13 cellular contexts compared by ENCODE assay signal in the genomic region with DNA sequence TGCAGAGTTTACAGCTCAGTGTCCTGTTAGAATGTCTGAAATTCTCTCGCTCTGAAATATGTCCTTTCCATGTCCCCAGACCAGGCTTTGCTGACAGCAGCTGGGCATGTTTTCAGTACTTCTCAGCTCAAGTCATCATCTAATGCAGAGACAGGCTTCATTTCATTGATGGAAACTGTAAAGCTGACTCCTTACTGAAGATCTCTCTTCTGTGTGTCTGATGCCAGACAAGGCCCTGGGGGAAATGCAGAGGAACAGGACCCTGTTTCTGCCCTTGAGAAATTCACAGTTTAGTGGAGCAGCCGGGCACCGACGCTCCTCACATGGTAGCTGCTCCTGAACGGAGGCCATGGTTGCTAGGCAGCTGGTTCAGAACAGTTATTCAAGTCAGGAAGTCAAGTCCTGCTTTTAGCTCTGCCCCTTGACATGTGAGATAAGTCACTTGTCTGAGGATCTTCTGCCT. TPM values are rescaled to one million over a fixed set of nuclear protein-coding genes. Genes with fewer than 3 reads are reported as not detected.
DNase-seq lines count a peak whose midpoint lies in the region; ATAC-seq and TF ChIP-seq lines count a peak whose summit lies in the region.
"Had no signal": no experiment of that assay in that cellular context is flagged by ENCODE, and none has a peak within 500 bp of the region (broad histone marks: within the 10 kb centered on the region; RNA-seq: fewer than 3 reads in every experiment).

No MANE protein-coding gene starts in this region.

- H3K4me1 ChIP-seq in SK-N-SH (ENCODE audit: control insufficient read depth in 1 of 2, insufficient read depth in 2 of 2, low read depth in 1 of 2, low read length in 1 of 2): peaks cover 1 to 27% of the 10 kb centered on the region in 2 experiments; a peak in 2 of 4 replicates
- H3K4me1 ChIP-seq in heart left ventricle: peaks cover 0 to 30% (median 11%) of the 10 kb centered on the region in 12 donors
- H3K4me1 ChIP-seq in MM.1S (ENCODE audit: low read length): peaks cover 27% of the 10 kb centered on the region
- H3K4me1 ChIP-seq in breast epithelium: no peaks in the 10 kb centered on the region
- H3K4me1 ChIP-seq: testis had no signal

- H3K9me3 Mint-ChIP-seq in neural crest cell: no peaks in the 10 kb centered on the region
- no peaks in the 10 kb centered on the region for H3K9me3 Mint-ChIP-seq in naive thymus-derived CD8-positive, alpha-beta T cell
- H3K9me3 Mint-ChIP-seq in activated CD4-positive, alpha-beta T cell treated with anti-CD3 and anti-CD28 coated beads, Interleukin-2, amount 10 ng/mL, durations not matched to agents 7 days and 5 days: no peaks in the 10 kb centered on the region
- H3K9me3 Mint-ChIP-seq: CD14-positive monocyte had no signal

- no peaks in the 10 kb centered on the region for H3K79me2 ChIP-seq in SK-N-SH (ENCODE audit: insufficient read depth)
- no peaks in the 10 kb centered on the region for H3K79me2 ChIP-seq in MM.1S (ENCODE audit: low read length)

- no peaks in the 10 kb centered on the region for H3K36me3 Mint-ChIP-seq in neural crest cell (ENCODE audit: low read depth)
- H3K36me3 Mint-ChIP-seq in naive thymus-derived CD8-positive, alpha-beta T cell: no peaks in the 10 kb centered on the region
- no peaks in the 10 kb centered on the region for H3K36me3 Mint-ChIP-seq in activated CD4-positive, alpha-beta T cell treated with anti-CD3 and anti-CD28 coated beads, Interleukin-2, amount 10 ng/mL, durations not matched to agents 7 days and 5 days (ENCODE audit: low read depth)
- H3K36me3 Mint-ChIP-seq: CD14-positive monocyte had no signal

- H3F3A ChIP-seq in SK-N-SH (replicated peaks; ENCODE audit: insufficient read depth): no peaks in the 10 kb centered on the region
- H3F3A ChIP-seq in MM.1S (ENCODE audit: insufficient read depth, low read length): peaks cover 15% of the 10 kb centered on the region; the same call in 1 of the 2 replicates

- WGBS in SK-N-SH (ENCODE audit: low lambda C conversion rate): 62% methylated on average over 5 of the region's 5 CpGs
- WGBS in heart left ventricle, 4 donors: 12 to 38% (median 23%) methylated on average over 5 of the region's 5 CpGs

- H2AFZ ChIP-seq in SK-N-SH (ENCODE audit: low read depth) (no peak overlapping the region), MM.1S (ENCODE audit: low read length) (no peak overlapping the region)

- POLR2A ChIA-PET in SK-N-SH (lab: Yijun Ruan, JAX): interaction anchor here (0.6 to 1.1 kb wide), 2 partner anchors 9 to 12 kb away, joined by 3 to 5 read pairs; no protein-coding TSS in a partner anchor
- POLR2A ChIA-PET in naive thymus-derived CD8-positive, alpha-beta T cell (lab: Charles Lee): no interaction called here
- POLR2A ChIA-PET in activated CD4-positive, alpha-beta T cell treated with anti-CD3 and anti-CD28 coated beads, Interleukin-2, amount 10 ng/mL, durations not matched to agents 7 days and 5 days (lab: Charles Lee): no interaction called here

- TF ChIP-seq POLR2A in heart left ventricle (IDR thresholded peaks at IDR 0.05) (no peak), breast epithelium (IDR thresholded peaks at IDR 0.05) (no peak)

- no peak for TF ChIP-seq EP300 in SK-N-SH (IDR thresholded peaks at IDR 0.05; ENCODE audit: borderline replicate concordance in 1 of 2, low read depth in 1 of 2, low read length in 1 of 2)

- H3K9me3 ChIP-seq in SK-N-SH (no peaks in the 10 kb centered on the region), heart left ventricle (no peaks in the 10 kb centered on the region), MM.1S (replicated peaks; ENCODE audit: insufficient read depth, low read length) (no peaks in the 10 kb centered on the region), breast epithelium (no peaks in the 10 kb centered on the region)
- H3K9me3 ChIP-seq: testis had no signal

- H3K27ac Mint-ChIP-seq in neural crest cell (ENCODE audit: unreplicated experiment): peak overlapping the region; percentile 76
- no peak overlapping the region for H3K27ac Mint-ChIP-seq in naive thymus-derived CD8-positive, alpha-beta T cell
- no peak overlapping the region for H3K27ac Mint-ChIP-seq in activated CD4-positive, alpha-beta T cell treated with anti-CD3 and anti-CD28 coated beads, Interleukin-2, amount 10 ng/mL, durations not matched to agents 7 days and 5 days
- H3K27ac Mint-ChIP-seq: CD14-positive monocyte had no signal

- TF ChIP-seq RAD21 in SK-N-SH (IDR thresholded peaks at IDR 0.05; ENCODE audit: low read length): no peak

- CTCF ChIA-PET in SK-N-SH (lab: Yijun Ruan, JAX): interaction anchor here (0.9 to 2.1 kb wide), 3 partner anchors 9 to 148 kb away, joined by 3 to 11 read pairs (median 5); no protein-coding TSS in a partner anchor
- CTCF ChIA-PET in activated CD4-positive, alpha-beta T cell treated with anti-CD3 and anti-CD28 coated beads, Interleukin-2, amount 10 ng/mL, durations not matched to agents 7 days and 5 days (lab: Charles Lee): no interaction called here

- H3K36me3 ChIP-seq in SK-N-SH (replicated peaks in 1 of 2; ENCODE audit: control insufficient read depth in 1 of 2, insufficient read depth in 2 of 2, low read length in 1 of 2) (no peaks in the 10 kb centered on the region), heart left ventricle (no peaks in the 10 kb centered on the region), MM.1S (replicated peaks; ENCODE audit: insufficient read depth, low read length) (no peaks in the 10 kb centered on the region), breast epithelium (no peaks in the 10 kb centered on the region)

- H3K9ac ChIP-seq in SK-N-SH (no peak overlapping the region), MM.1S (ENCODE audit: low read length) (no peak overlapping the region)

- H4K20me1 ChIP-seq in SK-N-SH (ENCODE audit: insufficient read depth): no peaks in the 10 kb centered on the region
- H4K20me1 ChIP-seq in MM.1S (ENCODE audit: insufficient read depth, low read length): no peaks in the 10 kb centered on the region

- ATAC-seq in heart left ventricle: peak; percentile 91 to 94 (median 92)
- ATAC-seq in naive thymus-derived CD8-positive, alpha-beta T cell: no peak

- H3K27me3 ChIP-seq in SK-N-SH (ENCODE audit: insufficient read depth) (no peaks in the 10 kb centered on the region), heart left ventricle (peaks cover 0 to 7% (median 0%) of the 10 kb centered on the region in 9 donors), MM.1S (replicated peaks; ENCODE audit: insufficient read depth, low read length) (no peaks in the 10 kb centered on the region), breast epithelium (no peaks in the 10 kb centered on the region)
- H3K27me3 ChIP-seq: testis had no signal

- peaks cover 48% of the 10 kb centered on the region for H3K4me1 Mint-ChIP-seq in neural crest cell
- peaks cover 0 to 8% (median 0%) of the 10 kb centered on the region in 4 donors for H3K4me1 Mint-ChIP-seq in naive thymus-derived CD8-positive, alpha-beta T cell
- no peaks in the 10 kb centered on the region for H3K4me1 Mint-ChIP-seq in activated CD4-positive, alpha-beta T cell treated with anti-CD3 and anti-CD28 coated beads, Interleukin-2, amount 10 ng/mL, durations not matched to agents 7 days and 5 days
- H3K4me1 Mint-ChIP-seq: CD14-positive monocyte had no signal

- H3K4me2 ChIP-seq in SK-N-SH (no peak overlapping the region), MM.1S (ENCODE audit: low read depth, low read length) (no peak overlapping the region)

- peak overlapping the region in 1 of 2 experiments; percentile 89; a peak in 2 of 4 replicates for H3K27ac ChIP-seq in SK-N-SH (ENCODE audit: low read depth in 2 of 2, low read length in 1 of 2)
- peak overlapping the region; percentile 46 to 96 (median 78) for H3K27ac ChIP-seq in heart left ventricle
- H3K27ac ChIP-seq in MM.1S (ENCODE audit: low read length): no peak overlapping the region
- no peak overlapping the region for H3K27ac ChIP-seq in breast epithelium
- H3K27ac ChIP-seq: testis had no signal

- DNase-seq in EH (ENCODE audit: low read depth) (peak; percentile 40), SK-N-SH (peak; percentile 52), heart left ventricle (peak in 4 of 5 donors; percentile 55 to 76 (median 64)), neural crest cell (ENCODE audit: low read depth, low spot score) (no peak), MM.1S (no peak), breast epithelium (ENCODE audit: low spot score in 2 of 2) (no peak)
- no peak for DNase-seq in naive thymus-derived CD8-positive, alpha-beta T cell
- DNase-seq in activated CD4-positive, alpha-beta T cell treated with anti-CD3 and anti-CD28 coated beads, Interleukin-2, amount 10 ng/mL, durations not matched to agents 7 days and 5 days: no peak
- DNase-seq: activated naive CD4-positive, alpha-beta T cell treated with Interleukin-2 at 50 U/mL for 16 hours; midbrain; NCI-H2081 treated with DMSO at 0.1 percent for 48 hours; testis had no signal

- no peak overlapping the region for H3K4me3 Mint-ChIP-seq in neural crest cell
- H3K4me3 Mint-ChIP-seq in naive thymus-derived CD8-positive, alpha-beta T cell: no peak overlapping the region
- H3K4me3 Mint-ChIP-seq in activated CD4-positive, alpha-beta T cell treated with anti-CD3 and anti-CD28 coated beads, Interleukin-2, amount 10 ng/mL, durations not matched to agents 7 days and 5 days: no peak overlapping the region
- H3K4me3 Mint-ChIP-seq: CD14-positive monocyte had no signal

- H3K4me3 ChIP-seq in SK-N-SH (ENCODE audit: low read depth in 2 of 2, low read length in 1 of 2): no peak overlapping the region
- H3K4me3 ChIP-seq in heart left ventricle: no peak overlapping the region
- H3K4me3 ChIP-seq in MM.1S (ENCODE audit: low read length): no peak overlapping the region
- no peak overlapping the region for H3K4me3 ChIP-seq in breast epithelium
- H3K4me3 ChIP-seq: testis had no signal

- TF ChIP-seq CTCF in SK-N-SH (IDR thresholded peaks at IDR 0.05): no peak
- no peak for TF ChIP-seq CTCF in heart left ventricle (IDR thresholded peaks at IDR 0.05)
- TF ChIP-seq CTCF in neural crest cell (conservative IDR thresholded peaks at IDR 0.05): no peak
- TF ChIP-seq CTCF in MM.1S (IDR thresholded peaks at IDR 0.05; ENCODE audit: low read length): no peak
- no peak for TF ChIP-seq CTCF in breast epithelium (IDR thresholded peaks at IDR 0.05)

- H3K27me3 Mint-ChIP-seq in neural crest cell (ENCODE audit: low read depth): no peaks in the 10 kb centered on the region
- H3K27me3 Mint-ChIP-seq in naive thymus-derived CD8-positive, alpha-beta T cell: peaks cover 2 to 23% (median 16%) of the 10 kb centered on the region in 5 donors
- peaks cover 18% of the 10 kb centered on the region for H3K27me3 Mint-ChIP-seq in activated CD4-positive, alpha-beta T cell treated with anti-CD3 and anti-CD28 coated beads, Interleukin-2, amount 10 ng/mL, durations not matched to agents 7 days and 5 days

- intact Hi-C loops in heart left ventricle (cut with DNase I) (no loop called here), breast epithelium (cut with DNase I; ENCODE audit: low total_unique reads) (no loop called here)

- no peaks in the 10 kb centered on the region for H3K9me2 ChIP-seq in SK-N-SH
- no peaks in the 10 kb centered on the region for H3K9me2 ChIP-seq in MM.1S (replicated peaks; ENCODE audit: insufficient read depth, low read length)

RNA-seq across cellular contexts. Expression of a gene that starts 24.6 kb away (rescaled TPM):
- polyA plus RNA-seq in SK-N-SH (2012; rRNA removed): 16.1 and 19.7 TPM in 2 replicates
- 17.1 and 21.4 TPM in 2 replicates for polyA plus RNA-seq in SK-N-SH (2012; cell fraction: cytosol; rRNA removed)
- polyA plus RNA-seq in SK-N-SH (2012; cell fraction: nucleus; rRNA removed): 12.2 and 15.3 TPM in 2 replicates
- 10 to 100 TPM; 11.3 to 42.0 (median 25.5) TPM for total RNA-seq in heart left ventricle
- 1 to 10 TPM; 1.7 to 8.8 TPM for polyA plus RNA-seq in heart left ventricle
- 89.1 and 91.0 TPM in 2 replicates for total RNA-seq in neural crest cell
- 1 to 10 TPM in 1 of 2 experiments, under 1 TPM in 1; 0.94 to 1.2 TPM for total RNA-seq in naive thymus-derived CD8-positive, alpha-beta T cell
- under 1 TPM in 1 of 3 donors, not detected in 2; 0.07 TPM for polyA plus RNA-seq in naive thymus-derived CD8-positive, alpha-beta T cell
- under 1 TPM; 0.10 to 0.12 TPM for total RNA-seq in activated CD4-positive, alpha-beta T cell treated with anti-CD3 and anti-CD28 coated beads, Interleukin-2, amount 10 ng/mL, durations not matched to agents 7 days and 5 days
- total RNA-seq in breast epithelium: 10 to 100 TPM; 12.5 to 41.4 (median 26.5) TPM

Comparison
In these comparisons a context has a peak if more than half of its experiments do, and no peak if none do; other contexts are left out.
1. DNase-seq: peak in EH (single experiment), SK-N-SH (single experiment) and heart left ventricle (4 of 5); none in neural crest cell (single experiment), naive thymus-derived CD8-positive, alpha-beta T cell (0 of 10), activated CD4-positive, alpha-beta T cell treated with anti-CD3 and anti-CD28 coated beads, Interleukin-2, amount 10 ng/mL, durations not matched to agents 7 days and 5 days (single experiment), MM.1S (single experiment) and breast epithelium (0 of 2).
2. H3K27ac ChIP-seq: peak in heart left ventricle (12 of 12); none in MM.1S (single experiment) and breast epithelium (0 of 2).
3. ATAC-seq: peak in heart left ventricle (4 of 4); none in naive thymus-derived CD8-positive, alpha-beta T cell (0 of 2).
4. RNA of a gene that starts 24.6 kb away (total RNA-seq): 89.1 to 91.0 TPM in neural crest cell, 12.5 to 41.4 TPM in breast epithelium and 11.3 to 42.0 TPM in heart left ventricle; 0.94 to 1.2 TPM in naive thymus-derived CD8-positive, alpha-beta T cell and 0.10 to 0.12 TPM in activated CD4-positive, alpha-beta T cell treated with anti-CD3 and anti-CD28 coated beads, Interleukin-2, amount 10 ng/mL, durations not matched to agents 7 days and 5 days; every median in the first group is over 4 times any median in the second.